ENCODE assay signal across 6 cellular contexts in the genomic region with DNA sequence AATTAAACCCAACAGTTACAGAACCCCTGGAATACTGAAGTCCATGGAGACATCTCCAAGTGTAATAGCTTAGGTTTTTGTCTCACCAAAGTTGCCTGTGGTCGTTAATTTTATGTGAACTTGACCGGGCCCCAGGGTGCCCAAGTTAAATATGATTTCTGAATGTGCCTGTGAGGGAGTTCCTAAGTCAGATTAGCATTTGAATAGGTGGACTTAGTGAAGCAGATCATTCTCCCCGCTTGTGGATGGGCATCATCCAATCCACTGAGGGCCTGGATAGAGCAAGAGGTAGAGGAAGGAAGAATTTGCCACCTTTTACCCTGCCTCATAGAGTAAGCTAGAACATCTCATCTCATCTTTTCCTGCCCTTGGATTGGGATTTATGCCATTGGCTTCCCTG.
"Had no signal": no experiment of that assay in that cellular context is flagged by ENCODE, and none has a peak within 500 bp of the region (broad histone marks: within the 10 kb centered on the region; RNA-seq: fewer than 3 reads in every experiment).

No MANE protein-coding gene starts in this region.

- FAIRE-seq: HepG2, HTR-8/SVneo, K562 had no signal

- DNase-seq: IMR-90, KBM-7, KG1 had no signal

- H3K4me3 ChIP-seq: K562 had no signal
